In genomic region chr2:171214093-171214492, GRCh38 we compare ENCODE assay signal across 27 cellular contexts. TPM values are rescaled to one million over a fixed set of nuclear protein-coding genes. Genes with fewer than 3 reads are reported as not detected.
DNase-seq lines count a peak whose midpoint lies in the region; ATAC-seq, FAIRE-seq and TF ChIP-seq lines count a peak whose summit lies in the region.
"Had no signal": no experiment of that assay in that cellular context is flagged by ENCODE, and none has a peak within 500 bp of the region (broad histone marks: within the 10 kb centered on the region; RNA-seq: fewer than 3 reads in every experiment).

No MANE protein-coding gene starts in this region.

- FAIRE-seq in bronchial epithelial cell (lab: Jason Lieb, UNC): peak; percentile 52
- FAIRE-seq: A204.1, GM12878, GM12892, GM19239 had no signal

- no peak overlapping the region for H3K14ac ChIP-seq in H9 (ENCODE audit: insufficient read depth, low read length)

- no peak overlapping the region for H4K8ac ChIP-seq in H9 (replicated peaks; ENCODE audit: insufficient read length, low read depth, low read length)

- no peaks in the 10 kb centered on the region for H3K23me2 ChIP-seq in H9 (ENCODE audit: insufficient read length, low read depth, low read length, poor library complexity, severe bottlenecking)

- peaks cover 19% of the 10 kb centered on the region in 2 experiments for H3K9me3 Mint-ChIP-seq in H9
- peaks cover 18% of the 10 kb centered on the region for H3K9me3 Mint-ChIP-seq in WTC11

- H2BK12ac ChIP-seq in H9 (ENCODE audit: insufficient read length, low read depth, low read length): no peak overlapping the region

- H3K79me2 ChIP-seq in H9 (ENCODE audit: insufficient read depth, low read length): no peaks in the 10 kb centered on the region

- no peak overlapping the region for H3K9ac ChIP-seq in H9 (ENCODE audit: extremely low read depth, insufficient read length, low read length)
- H3K9ac ChIP-seq: BLaER1 had no signal

- H2BK15ac ChIP-seq in H9 (ENCODE audit: low read depth, low read length): no peak overlapping the region

- ATAC-seq in WTC11 (no peak), HG02610 (IDR thresholded peaks at IDR 0.05; ENCODE audit: unreplicated experiment) (no peak), GM18502 (IDR thresholded peaks at IDR 0.05; ENCODE audit: poor library complexity, unreplicated experiment) (no peak)
- ATAC-seq: GM12878 had no signal

- no peaks in the 10 kb centered on the region for H3K9me3 ChIP-seq in H9 (ENCODE audit: control insufficient read depth, low read depth, low read length)
- H3K9me3 ChIP-seq: BE2C had no signal

- no peak overlapping the region for H2AK5ac ChIP-seq in H9 (ENCODE audit: insufficient read length, low read length)

- no peak overlapping the region for H3K4me2 ChIP-seq in H9 (ENCODE audit: insufficient read depth, insufficient read length, low read length)
- H3K4me2 ChIP-seq: BLaER1 had no signal

- H3T11ph ChIP-seq in H9 (ENCODE audit: low read length): no peak overlapping the region

- peaks cover 10 to 19% (median 15%) of the 10 kb centered on the region in 3 experiments for H3K36me3 Mint-ChIP-seq in H9 (ENCODE audit: insufficient read depth in 1 of 3, low read depth in 3 of 3)
- peaks cover 19% of the 10 kb centered on the region for H3K36me3 Mint-ChIP-seq in WTC11
- H3K36me3 Mint-ChIP-seq: CD14-positive monocyte; CD4-positive, CD25-positive, alpha-beta regulatory T cell had no signal

- no peaks in the 10 kb centered on the region for H4K20me1 ChIP-seq in H9 (ENCODE audit: control insufficient read depth, insufficient read depth, insufficient read length)
- H4K20me1 ChIP-seq: BLaER1 had no signal

- H3K4ac ChIP-seq in H9 (ENCODE audit: low read depth, low read length): no peak overlapping the region

- no peak overlapping the region for H3K23ac ChIP-seq in H9 (ENCODE audit: insufficient read length, low read depth, low read length)

- no peak overlapping the region for H2AFZ ChIP-seq in H9 (ENCODE audit: low read length)

- H3K4me1 Mint-ChIP-seq in H9: peaks cover 50 to 54% of the 10 kb centered on the region in 2 experiments
- peaks cover 64% of the 10 kb centered on the region for H3K4me1 Mint-ChIP-seq in WTC11

- TF ChIP-seq CTCF in H9 (conservative IDR thresholded peaks at IDR 0.05) (no peak), WTC11 (IDR thresholded peaks at IDR 0.05) (no peak), bronchial epithelial cell (IDR thresholded peaks at IDR 0.05; ENCODE audit: insufficient read depth, low read length, severe bottlenecking) (no peak)

- POLR2A ChIA-PET in WTC11 (lab: Charles Lee): no interaction called here

- H2BK20ac ChIP-seq in H9 (ENCODE audit: low read depth, low read length, poor library complexity, severe bottlenecking): no peak overlapping the region

- H3K4me1 ChIP-seq in H9 (ENCODE audit: insufficient read depth, low read length): peaks cover 9% of the 10 kb centered on the region; the same call in 1 of the 2 replicates
- H3K4me1 ChIP-seq: BE2C had no signal

- H3K36me3 ChIP-seq in bronchial epithelial cell (ENCODE audit: control insufficient read depth, insufficient read depth, low read length): no peaks in the 10 kb centered on the region
- H3K36me3 ChIP-seq: BE2C, BLaER1 had no signal

- H3K56ac ChIP-seq in H9 (ENCODE audit: insufficient read length, low read depth, low read length): no peak overlapping the region

- H3K4me3 Mint-ChIP-seq in H9 (no peak overlapping the region; a peak in 1 of 5 replicates), WTC11 (no peak overlapping the region)
- H3K4me3 Mint-ChIP-seq: CD14-positive monocyte; CD4-positive, alpha-beta memory T cell; CD4-positive, CD25-positive, alpha-beta regulatory T cell; CD8-positive, alpha-beta memory T cell had no signal

- H2BK5ac ChIP-seq in H9 (ENCODE audit: insufficient read length, low read length): no peak overlapping the region

- no peak overlapping the region for H4K5ac ChIP-seq in H9 (ENCODE audit: insufficient read length, low read depth, low read length)

- H3K79me1 ChIP-seq in H9 (ENCODE audit: insufficient read depth, low read depth, low read length, poor library complexity, severe bottlenecking): no peaks in the 10 kb centered on the region

- H3K27me3 ChIP-seq in H9 (ENCODE audit: insufficient read depth, low read length): no peaks in the 10 kb centered on the region
- no peaks in the 10 kb centered on the region for H3K27me3 ChIP-seq in bronchial epithelial cell (ENCODE audit: control insufficient read depth, insufficient read depth, low read length)
- H3K27me3 ChIP-seq: BE2C, BLaER1 had no signal

- DNase-seq in H9 (no peak), WTC11 (ENCODE audit: low spot score) (no peak), bronchial epithelial cell (ENCODE audit: low read depth) (no peak), NCI-H2171 (lab: John Stamatoyannopoulos, UW) (no peak)
- DNase-seq: 8988T; ACHN; BE2C; C1 segment of cervical spinal cord; CD4-positive, alpha-beta memory T cell; CD4-positive, CD25-positive, alpha-beta regulatory T cell; CD8-positive, alpha-beta memory T cell; COR-L47; DMS 273 treated with DMSO at 0.1 percent for 48 hours; DMS153; DMS53; DMS79; DND-41; EL; GDM1 had no signal

- no peak overlapping the region for H3K4me3 ChIP-seq in bronchial epithelial cell (ENCODE audit: low read depth, low read length)
- H3K4me3 ChIP-seq: BLaER1, GM12878 had no signal

- H3K18ac ChIP-seq in H9 (ENCODE audit: insufficient read length, low read depth, low read length): no peak overlapping the region

- H3K27ac ChIP-seq in H9 (ENCODE audit: insufficient read length, low read depth, low read length): no peak overlapping the region
- H3K27ac ChIP-seq: BLaER1 had no signal

- CTCF ChIA-PET in WTC11 (lab: Charles Lee): interaction anchor here (0.6 to 1.7 kb wide), 3 partner anchors 10 to 202 kb away, joined by 3 to 4 read pairs (median 3); no protein-coding TSS in a partner anchor

- H4K91ac ChIP-seq in H9 (ENCODE audit: insufficient read length, low read depth, low read length): no peak overlapping the region

- H2BK120ac ChIP-seq in H9 (ENCODE audit: low read depth, low read length, poor library complexity, severe bottlenecking): no peak overlapping the region

- H3K27ac Mint-ChIP-seq in H9: peak overlapping the region in 2 of 3 experiments; percentile 40 to 86; a peak in 2 of 7 replicates
- no peak overlapping the region for H3K27ac Mint-ChIP-seq in WTC11
- H3K27ac Mint-ChIP-seq: CD14-positive monocyte; CD4-positive, alpha-beta memory T cell; CD4-positive, CD25-positive, alpha-beta regulatory T cell; CD8-positive, alpha-beta memory T cell had no signal

- no CpG with 5 or more reads among the region's 5 CpGs for WGBS in H9 (ENCODE audit: extremely low coverage, insufficient read length, low lambda C conversion rate)

- no peaks in the 10 kb centered on the region; the same call in 1 of the 2 replicates for H3K27me3 Mint-ChIP-seq in H9 (ENCODE audit: low read depth)
- H3K27me3 Mint-ChIP-seq in WTC11 (ENCODE audit: low read depth): peaks cover 12% of the 10 kb centered on the region
- H3K27me3 Mint-ChIP-seq: CD4-positive, alpha-beta memory T cell; CD4-positive, CD25-positive, alpha-beta regulatory T cell; CD8-positive, alpha-beta memory T cell had no signal

TF ChIP-seq in WTC11, 78 proteins besides CTCF, POLR2A, EP300 and RAD21:
- TF ChIP-seq ZNF121 (CRISPR knock-in tag; IDR thresholded peaks at IDR 0.05) (peak; percentile 64; the same call in 1 of the 2 replicates), EMX1 (CRISPR knock-in tag; IDR thresholded peaks at IDR 0.05) (no peak)

RNA-seq across cellular contexts. Expression of gene TLK1, which starts 53.4 kb away (rescaled TPM):
- total RNA-seq in H9 (2021) (112 TPM in 2 replicates), WTC11 (2021) (91.1 to 99.6 TPM (median 93.9 TPM) in 3 replicates), bronchial epithelial cell (11.8 and 14.2 TPM in 2 replicates)
